In the genomic region with DNA sequence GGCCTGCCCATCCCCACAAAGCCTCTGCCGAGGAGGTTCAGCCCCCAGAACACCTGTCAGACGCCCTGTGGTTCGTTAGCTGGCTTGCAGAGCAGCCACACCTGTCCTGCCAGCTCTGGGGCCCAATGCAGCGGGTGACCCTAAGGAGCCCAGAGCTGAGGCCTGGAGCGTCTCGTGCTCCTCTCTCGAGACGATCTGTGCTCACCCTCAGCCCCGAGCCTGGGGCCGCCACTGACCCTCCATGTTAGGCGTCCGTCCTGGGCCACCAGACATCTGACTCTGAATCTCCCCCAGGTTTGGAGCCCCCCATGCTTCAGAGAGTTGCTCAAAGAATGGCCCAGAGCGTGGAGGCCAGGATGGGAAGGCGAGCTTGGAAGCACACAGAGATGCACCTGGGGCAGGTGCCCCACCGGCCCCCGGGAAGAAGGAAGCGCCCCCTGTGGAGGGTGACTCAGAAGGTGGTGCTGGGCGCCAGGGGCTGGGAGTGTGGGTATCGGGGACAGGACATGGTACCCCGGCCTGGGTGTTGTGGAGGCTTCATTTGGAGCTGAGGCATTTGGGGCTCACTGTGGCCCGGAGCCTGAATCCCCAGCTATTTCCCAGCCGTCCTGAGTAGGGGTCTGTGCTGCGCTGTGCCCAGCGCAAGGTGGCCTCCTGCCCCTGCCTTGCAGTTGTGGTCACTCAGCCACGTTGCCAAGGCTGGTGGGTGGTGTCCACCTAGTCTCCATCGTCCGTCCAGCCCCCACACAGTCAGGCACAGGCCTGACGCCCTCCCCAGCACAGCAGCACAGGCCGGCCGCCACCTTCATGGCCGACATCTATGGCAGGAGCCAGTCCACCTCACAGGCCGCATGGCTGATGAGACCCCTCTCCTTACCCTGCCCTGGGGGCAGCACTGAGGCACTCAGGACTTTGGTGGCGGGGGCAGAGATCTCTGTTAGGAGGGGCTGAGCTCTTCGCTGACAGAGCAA, we compare ENCODE assay signal across 19 cellular contexts. TPM values are rescaled to one million over a fixed set of nuclear protein-coding genes. Genes with fewer than 3 reads are reported as not detected.
"Had no signal": no experiment of that assay in that cellular context is flagged by ENCODE, and none has a peak within 500 bp of the region (broad histone marks: within the 10 kb centered on the region; RNA-seq: fewer than 3 reads in every experiment).

No MANE protein-coding gene starts in this region.

- H3K27me3 ChIP-seq: brain microvascular endothelial cell, esophagus muscularis mucosa, pancreas, transverse colon had no signal

- H3K9me3 Mint-ChIP-seq: activated naive CD4-positive, alpha-beta T cell treated with anti-CD3 and anti-CD28 coated beads, Interleukin-2, amount 50 U/mL, for 24 hours; activated T-helper 17 cell treated with anti-CD3 and anti-CD28 coated beads, Interleukin-2, amount 50 U/mL, for 72 hours; immature natural killer cell; neural crest cell; T-cell had no signal

- H3K4me1 ChIP-seq: pancreas, transverse colon had no signal

- DNase-seq: activated CD8-positive, alpha-beta T cell treated with anti-CD3 and anti-CD28 coated beads, Interleukin-2, amount 10 ng/mL, durations not matched to agents 7 days and 5 days; amniotic stem cell; brain microvascular endothelial cell; cerebellar nuclear complex; dermis blood vessel endothelial cell; immature natural killer cell; substantia nigra; T-cell; transverse colon had no signal

- H3K27me3 Mint-ChIP-seq: activated naive CD4-positive, alpha-beta T cell treated with anti-CD3 and anti-CD28 coated beads, Interleukin-2, amount 50 U/mL, for 24 hours; activated T-helper 17 cell treated with anti-CD3 and anti-CD28 coated beads, Interleukin-2, amount 50 U/mL, for 72 hours; T-cell had no signal

- ATAC-seq: activated CD8-positive, alpha-beta T cell treated with anti-CD3 and anti-CD28 coated beads, Interleukin-2, amount 10 ng/mL, durations not matched to agents 7 days and 5 days; activated T-helper 17 cell treated with anti-CD3 and anti-CD28 coated beads, Interleukin-2, amount 50 U/mL, for 72 hours; left colon; pancreas; T-cell had no signal

- FAIRE-seq: pancreas had no signal

- H3K4me3 Mint-ChIP-seq: activated CD8-positive, alpha-beta T cell treated with anti-CD3 and anti-CD28 coated beads, Interleukin-2, amount 10 ng/mL, durations not matched to agents 7 days and 5 days; activated naive CD4-positive, alpha-beta T cell treated with anti-CD3 and anti-CD28 coated beads, Interleukin-2, amount 50 U/mL, for 24 hours; activated T-helper 17 cell treated with anti-CD3 and anti-CD28 coated beads, Interleukin-2, amount 50 U/mL, for 72 hours; immature natural killer cell; neural crest cell; T-cell had no signal

- H3K27ac ChIP-seq: brain microvascular endothelial cell, esophagus muscularis mucosa, pancreas, skin epidermis, transverse colon, VCaP had no signal

- H3K36me3 Mint-ChIP-seq: activated naive CD4-positive, alpha-beta T cell treated with anti-CD3 and anti-CD28 coated beads, Interleukin-2, amount 50 U/mL, for 24 hours had no signal

- H3K27ac Mint-ChIP-seq: activated CD8-positive, alpha-beta T cell treated with anti-CD3 and anti-CD28 coated beads, Interleukin-2, amount 10 ng/mL, durations not matched to agents 7 days and 5 days; activated naive CD4-positive, alpha-beta T cell treated with anti-CD3 and anti-CD28 coated beads, Interleukin-2, amount 50 U/mL, for 24 hours; activated T-helper 17 cell treated with anti-CD3 and anti-CD28 coated beads, Interleukin-2, amount 50 U/mL, for 72 hours; T-cell had no signal

- H3K4me3 ChIP-seq: esophagus muscularis mucosa, pancreas, skin epidermis, transverse colon had no signal

- H3K4me1 Mint-ChIP-seq: activated naive CD4-positive, alpha-beta T cell treated with anti-CD3 and anti-CD28 coated beads, Interleukin-2, amount 50 U/mL, for 24 hours; activated T-helper 17 cell treated with anti-CD3 and anti-CD28 coated beads, Interleukin-2, amount 50 U/mL, for 72 hours; neural crest cell had no signal

- H3K9me3 ChIP-seq: esophagus muscularis mucosa, pancreas, transverse colon had no signal

RNA-seq across cellular contexts. Expression of gene MIOX, which starts 48.1 kb away (rescaled TPM):
- total RNA-seq: dermis blood vessel endothelial cell, esophagus muscularis mucosa, fibroblast of villous mesenchyme, left colon, SK-MEL-5, transverse colon had no signal
